In the genomic region with DNA sequence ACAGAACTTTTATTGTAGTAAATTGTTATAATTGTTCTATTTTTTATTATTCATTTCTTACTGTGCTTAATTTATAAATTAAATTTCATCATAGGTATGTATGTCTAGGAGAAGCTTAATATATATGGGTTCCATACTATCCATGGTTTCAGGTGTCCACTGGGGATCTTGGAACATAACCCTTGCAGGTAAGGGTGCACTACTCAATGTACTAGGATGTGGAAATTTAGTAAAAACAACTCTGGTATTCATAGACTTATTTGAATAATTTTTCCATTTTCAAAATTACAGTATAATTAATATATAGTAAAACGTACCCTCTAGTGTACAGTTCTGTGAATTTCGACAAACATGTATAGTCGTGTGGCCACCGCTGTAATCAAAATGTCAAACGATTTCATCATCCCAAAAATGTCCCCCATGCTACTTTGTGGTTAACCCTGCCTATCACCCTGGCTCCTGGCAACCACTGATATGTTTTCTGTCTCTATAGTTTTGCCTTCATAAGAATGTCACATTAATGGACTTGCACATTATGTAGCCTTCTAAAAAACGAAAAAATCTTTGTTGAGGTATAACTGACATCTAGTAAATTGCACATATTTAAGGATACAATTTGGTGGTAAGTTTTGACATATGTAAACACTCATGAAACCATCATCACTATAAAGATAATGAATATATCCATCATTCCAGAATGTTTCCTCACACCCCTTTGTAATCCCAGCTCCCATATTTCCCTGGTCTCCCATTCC, we compare ENCODE assay signal across 1 cellular context.
TF ChIP-seq lines count a peak whose summit lies in the region.

No MANE protein-coding gene starts in this region.

TF ChIP-seq in K562, 482 proteins besides CTCF, POLR2A, EP300 and RAD21 (continued from another document and continues in another):
- TF ChIP-seq, protein P1, sequence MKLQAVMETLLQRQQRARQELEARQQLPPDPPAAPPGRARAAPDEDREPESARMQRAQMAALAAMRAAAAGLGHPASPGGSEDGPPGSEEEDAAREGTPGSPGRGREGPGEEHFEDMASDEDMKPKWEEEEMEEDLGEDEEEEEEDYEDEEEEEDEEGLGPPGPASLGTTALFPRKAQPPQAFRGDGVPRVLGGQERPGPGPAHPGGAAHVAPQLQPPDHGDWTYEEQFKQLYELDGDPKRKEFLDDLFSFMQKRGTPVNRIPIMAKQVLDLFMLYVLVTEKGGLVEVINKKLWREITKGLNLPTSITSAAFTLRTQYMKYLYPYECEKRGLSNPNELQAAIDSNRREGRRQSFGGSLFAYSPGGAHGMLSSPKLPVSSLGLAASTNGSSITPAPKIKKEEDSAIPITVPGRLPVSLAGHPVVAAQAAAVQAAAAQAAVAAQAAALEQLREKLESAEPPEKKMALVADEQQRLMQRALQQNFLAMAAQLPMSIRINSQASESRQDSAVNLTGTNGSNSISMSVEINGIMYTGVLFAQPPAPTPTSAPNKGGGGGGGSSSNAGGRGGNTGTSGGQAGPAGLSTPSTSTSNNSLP (IDR thresholded peaks at IDR 0.05; ENCODE audit: borderline replicate concordance, low read depth, low read length): peak; percentile 95
- TF ChIP-seq, protein P2, sequence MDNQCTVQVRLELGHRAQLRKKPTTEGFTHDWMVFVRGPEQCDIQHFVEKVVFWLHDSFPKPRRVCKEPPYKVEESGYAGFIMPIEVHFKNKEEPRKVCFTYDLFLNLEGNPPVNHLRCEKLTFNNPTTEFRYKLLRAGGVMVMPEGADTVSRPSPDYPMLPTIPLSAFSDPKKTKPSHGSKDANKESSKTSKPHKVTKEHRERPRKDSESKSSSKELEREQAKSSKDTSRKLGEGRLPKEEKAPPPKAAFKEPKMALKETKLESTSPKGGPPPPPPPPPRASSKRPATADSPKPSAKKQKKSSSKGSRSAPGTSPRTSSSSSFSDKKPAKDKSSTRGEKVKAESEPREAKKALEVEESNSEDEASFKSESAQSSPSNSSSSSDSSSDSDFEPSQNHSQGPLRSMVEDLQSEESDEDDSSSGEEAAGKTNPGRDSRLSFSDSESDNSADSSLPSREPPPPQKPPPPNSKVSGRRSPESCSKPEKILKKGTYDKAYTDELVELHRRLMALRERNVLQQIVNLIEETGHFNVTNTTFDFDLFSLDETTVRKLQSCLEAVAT (IDR thresholded peaks at IDR 0.05): peak in 1 of 2 experiments; percentile 99; a peak in 2 of 4 replicates
- TF ChIP-seq DMBX1 (CRISPR knock-in tag; IDR thresholded peaks at IDR 0.05; ENCODE audit: borderline replicate concordance): peak; percentile 78
- no peak for TF ChIP-seq MEF2D (tag; conservative IDR thresholded peaks at IDR 0.05; ENCODE audit: low read depth)
- no peak for TF ChIP-seq ZNF282 (CRISPR knock-in tag; IDR thresholded peaks at IDR 0.05)
- no peak for TF ChIP-seq CHCHD3 (CRISPR knock-in tag; IDR thresholded peaks at IDR 0.05)
- TF ChIP-seq MYBL2 (IDR thresholded peaks at IDR 0.05; ENCODE audit: low read depth): no peak
- no peak for TF ChIP-seq MYBL2 (CRISPR knock-in tag; IDR thresholded peaks at IDR 0.05; ENCODE audit: borderline replicate concordance)
- no peak for TF ChIP-seq ATF6 (CRISPR knock-in tag; IDR thresholded peaks at IDR 0.05)
- TF ChIP-seq UBTF (IDR thresholded peaks at IDR 0.05; ENCODE audit: borderline replicate concordance in 1 of 2, low read depth in 2 of 2, low read length in 2 of 2): no peak
- TF ChIP-seq CBFA2T3 (IDR thresholded peaks at IDR 0.05): peak; percentile 92
- TF ChIP-seq POLR3A (IDR thresholded peaks at IDR 0.05; ENCODE audit: borderline replicate concordance, extremely low read depth, insufficient read depth, insufficient read length): no peak
- no peak; the same call in 1 of the 2 replicates for TF ChIP-seq NR2C1 (IDR thresholded peaks at IDR 0.05)
- TF ChIP-seq NR2C1 (tag; IDR thresholded peaks at IDR 0.05): peak; percentile 45; the same call in 1 of the 2 replicates
- TF ChIP-seq, protein P3, sequence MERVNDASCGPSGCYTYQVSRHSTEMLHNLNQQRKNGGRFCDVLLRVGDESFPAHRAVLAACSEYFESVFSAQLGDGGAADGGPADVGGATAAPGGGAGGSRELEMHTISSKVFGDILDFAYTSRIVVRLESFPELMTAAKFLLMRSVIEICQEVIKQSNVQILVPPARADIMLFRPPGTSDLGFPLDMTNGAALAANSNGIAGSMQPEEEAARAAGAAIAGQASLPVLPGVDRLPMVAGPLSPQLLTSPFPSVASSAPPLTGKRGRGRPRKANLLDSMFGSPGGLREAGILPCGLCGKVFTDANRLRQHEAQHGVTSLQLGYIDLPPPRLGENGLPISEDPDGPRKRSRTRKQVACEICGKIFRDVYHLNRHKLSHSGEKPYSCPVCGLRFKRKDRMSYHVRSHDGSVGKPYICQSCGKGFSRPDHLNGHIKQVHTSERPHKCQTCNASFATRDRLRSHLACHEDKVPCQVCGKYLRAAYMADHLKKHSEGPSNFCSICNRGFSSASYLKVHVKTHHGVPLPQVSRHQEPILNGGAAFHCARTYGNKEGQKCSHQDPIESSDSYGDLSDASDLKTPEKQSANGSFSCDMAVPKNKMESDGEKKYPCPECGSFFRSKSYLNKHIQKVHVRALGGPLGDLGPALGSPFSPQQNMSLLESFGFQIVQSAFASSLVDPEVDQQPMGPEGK (CRISPR knock-in tag; IDR thresholded peaks at IDR 0.05; ENCODE audit: borderline replicate concordance): no peak
- peak; percentile 98 for TF ChIP-seq TEAD4 (IDR thresholded peaks at IDR 0.05; ENCODE audit: low read length)
- no peak for TF ChIP-seq TEAD4 (CRISPR knock-in tag; IDR thresholded peaks at IDR 0.05; ENCODE audit: borderline replicate concordance)
- peak; percentile 94 for TF ChIP-seq ZSCAN32 (CRISPR knock-in tag; IDR thresholded peaks at IDR 0.05)
- no peak for TF ChIP-seq HNRNPLL (IDR thresholded peaks at IDR 0.05; ENCODE audit: low read depth, low read length, poor library complexity, severe bottlenecking)
- TF ChIP-seq, protein P4, sequence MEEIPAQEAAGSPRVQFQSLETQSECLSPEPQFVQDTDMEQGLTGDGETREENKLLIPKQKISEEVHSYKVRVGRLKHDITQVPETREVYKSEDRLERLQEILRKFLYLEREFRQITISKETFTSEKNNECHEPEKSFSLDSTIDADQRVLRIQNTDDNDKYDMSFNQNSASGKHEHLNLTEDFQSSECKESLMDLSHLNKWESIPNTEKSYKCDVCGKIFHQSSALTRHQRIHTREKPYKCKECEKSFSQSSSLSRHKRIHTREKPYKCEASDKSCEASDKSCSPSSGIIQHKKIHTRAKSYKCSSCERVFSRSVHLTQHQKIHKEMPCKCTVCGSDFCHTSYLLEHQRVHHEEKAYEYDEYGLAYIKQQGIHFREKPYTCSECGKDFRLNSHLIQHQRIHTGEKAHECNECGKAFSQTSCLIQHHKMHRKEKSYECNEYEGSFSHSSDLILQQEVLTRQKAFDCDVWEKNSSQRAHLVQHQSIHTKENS (CRISPR knock-in tag; IDR thresholded peaks at IDR 0.05): no peak
- no peak for TF ChIP-seq SRSF1 (IDR thresholded peaks at IDR 0.05; ENCODE audit: low read depth, low read length)
- TF ChIP-seq, protein P5, sequence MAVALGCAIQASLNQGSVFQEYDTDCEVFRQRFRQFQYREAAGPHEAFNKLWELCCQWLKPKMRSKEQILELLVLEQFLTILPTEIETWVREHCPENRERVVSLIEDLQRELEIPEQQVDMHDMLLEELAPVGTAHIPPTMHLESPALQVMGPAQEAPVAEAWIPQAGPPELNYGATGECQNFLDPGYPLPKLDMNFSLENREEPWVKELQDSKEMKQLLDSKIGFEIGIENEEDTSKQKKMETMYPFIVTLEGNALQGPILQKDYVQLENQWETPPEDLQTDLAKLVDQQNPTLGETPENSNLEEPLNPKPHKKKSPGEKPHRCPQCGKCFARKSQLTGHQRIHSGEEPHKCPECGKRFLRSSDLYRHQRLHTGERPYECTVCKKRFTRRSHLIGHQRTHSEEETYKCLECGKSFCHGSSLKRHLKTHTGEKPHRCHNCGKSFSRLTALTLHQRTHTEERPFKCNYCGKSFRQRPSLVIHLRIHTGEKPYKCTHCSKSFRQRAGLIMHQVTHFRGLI (CRISPR knock-in tag; IDR thresholded peaks at IDR 0.05): no peak
- TF ChIP-seq ZBTB40 (IDR thresholded peaks at IDR 0.05): no peak
- no peak for TF ChIP-seq ZBTB40 (CRISPR knock-in tag; IDR thresholded peaks at IDR 0.05)
- TF ChIP-seq CEBPG (CRISPR knock-in tag; IDR thresholded peaks at IDR 0.05): peak; percentile 97
- peak; percentile 97 to 100 for TF ChIP-seq CEBPG (tag; conservative IDR thresholded peaks at IDR 0.05 in 1 of 2, IDR thresholded peaks at IDR 0.05 in 1 of 2)
- TF ChIP-seq ZBED1 (IDR thresholded peaks at IDR 0.05): no peak
- TF ChIP-seq NR2C2 (CRISPR knock-in tag; IDR thresholded peaks at IDR 0.05): no peak
- peak; percentile 39; the same call in 1 of the 2 replicates for TF ChIP-seq NR2C2 (tag; IDR thresholded peaks at IDR 0.05)
- no peak for TF ChIP-seq ZNF696 (CRISPR knock-in tag; conservative IDR thresholded peaks at IDR 0.05)
